8 cellular contexts compared by ENCODE assay signal in the genomic region with DNA sequence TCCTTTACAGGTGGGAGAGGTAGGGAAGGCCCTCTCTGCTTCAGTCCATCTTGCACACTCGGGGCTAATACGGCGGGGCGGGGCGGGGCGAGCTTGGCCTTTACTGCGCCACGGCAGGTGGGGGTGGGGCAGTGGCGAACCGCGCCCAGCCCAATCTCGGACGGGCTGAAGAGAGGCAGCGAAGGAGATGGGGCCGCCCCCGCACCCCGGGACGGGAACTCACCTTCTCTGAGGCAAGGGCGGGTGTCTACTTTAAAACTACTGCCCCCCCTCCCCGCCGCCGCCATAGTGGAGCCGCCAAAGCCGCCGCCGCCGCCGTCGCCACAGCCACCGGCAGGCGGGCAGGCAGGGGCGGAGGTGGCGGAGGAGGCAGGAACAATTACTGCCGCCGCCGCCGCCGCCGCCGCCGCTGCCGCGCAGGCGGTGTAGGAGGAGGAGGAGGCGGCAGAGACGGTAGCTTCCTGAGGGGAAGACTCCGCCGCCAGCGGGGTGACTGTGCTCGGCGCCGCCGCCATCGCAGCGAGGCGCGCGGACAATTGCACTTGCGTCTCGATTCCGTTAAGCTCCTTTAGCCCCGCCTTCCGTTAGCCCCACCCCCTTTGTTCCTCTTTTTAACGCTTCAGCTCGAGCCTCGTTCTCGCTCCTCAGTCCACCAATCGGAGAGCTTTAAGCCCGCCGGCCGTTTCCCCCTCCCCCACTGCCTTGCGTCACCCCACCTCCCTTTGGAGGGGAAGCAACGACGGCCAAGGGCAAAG. TPM values are rescaled to one million over a fixed set of nuclear protein-coding genes. Genes with fewer than 3 reads are reported as not detected.
DNase-seq lines count a peak whose midpoint lies in the region; ATAC-seq, FAIRE-seq and TF ChIP-seq lines count a peak whose summit lies in the region.

A gene (minus strand): TSS at position 534 of the 755 bp plus-strand sequence. CDS start 19 bp downstream, at position 515.

- H3K9me3 ChIP-seq in CD4-positive, CD25-positive, alpha-beta regulatory T cell (ENCODE audit: control insufficient read depth in 2 of 2, low read length in 2 of 2), result no peaks in the 10 kb centered on the region
- peaks cover 0 to 10% of the 10 kb centered on the region in 2 experiments; a peak in 2 of 4 replicates for H3K9me3 ChIP-seq in H1 (ENCODE audit: insufficient read depth in 2 of 2, low read depth in 1 of 2, low read length in 1 of 2)

- H3K4me3 Mint-ChIP-seq in CD4-positive, CD25-positive, alpha-beta regulatory T cell, result peak within 1 kb of the TSS; percentile 83 to 98 (median 86)

- no peak within 1 kb of the TSS for H2BK20ac ChIP-seq in H1 (ENCODE audit: low read length)

- H3K56ac ChIP-seq in H1 (replicated peaks; ENCODE audit: insufficient read length, low read depth, low read length) (no peak within 1 kb of the TSS), mesendoderm (ENCODE audit: low read length) (peak within 1 kb of the TSS; percentile 56)

- H3K36me3 ChIP-seq in CD4-positive, CD25-positive, alpha-beta regulatory T cell (ENCODE audit: control insufficient read depth, insufficient read depth, low read length), result no peaks in the 10 kb centered on the region
- no peaks in the 10 kb centered on the region; a peak in 1 of 8 replicates for H3K36me3 ChIP-seq in H1 (ENCODE audit: control insufficient read depth in 2 of 4, insufficient read depth in 4 of 4, low read length in 3 of 4)
- no peaks in the 10 kb centered on the region for H3K36me3 ChIP-seq in mesendoderm (ENCODE audit: control insufficient read depth, insufficient read depth, low read length)

- H3K4ac ChIP-seq in H1 (replicated peaks; ENCODE audit: insufficient read length, low read depth, low read length) (no peak within 1 kb of the TSS), mesendoderm (ENCODE audit: low read depth, low read length) (no peak within 1 kb of the TSS)

- H3K14ac ChIP-seq in H1 (ENCODE audit: insufficient read length), result no peak within 1 kb of the TSS

- H4K5ac ChIP-seq in H1 (ENCODE audit: insufficient read length, low read depth, low read length) (no peak within 1 kb of the TSS), mesendoderm (ENCODE audit: low read length) (no peak within 1 kb of the TSS)

- H3K9ac ChIP-seq in H1 (replicated peaks in 1 of 4; ENCODE audit: extremely low read depth in 1 of 4, low read depth in 3 of 4, low read length in 3 of 4) (peak within 1 kb of the TSS in 3 of 4 experiments; percentile 32 to 79 (median 66); a peak in 5 of 7 replicates), mesendoderm (ENCODE audit: low read length) (peak within 1 kb of the TSS; percentile 40)

- H2BK5ac ChIP-seq in H1 (ENCODE audit: low read depth, low read length) (no peak within 1 kb of the TSS; the same call in 1 of the 2 replicates), mesendoderm (ENCODE audit: low read length) (no peak within 1 kb of the TSS)

- H2BK120ac ChIP-seq in H1 (replicated peaks; ENCODE audit: low read depth, low read length) (no peak within 1 kb of the TSS), mesendoderm (ENCODE audit: low read depth, low read length) (no peak within 1 kb of the TSS)

- H3K23me2 ChIP-seq in H1 (ENCODE audit: low read depth, low read length), result 0 out of 2 replicates have a peak, but pooled peaks cover 2% of the 10 kb centered on the region

- no peak within 1 kb of the TSS for H2BK15ac ChIP-seq in H1 (ENCODE audit: low read length)
- no peak within 1 kb of the TSS for H2BK15ac ChIP-seq in mesendoderm (replicated peaks; ENCODE audit: low read depth)

- no peaks in the 10 kb centered on the region for H3K27me3 ChIP-seq in CD4-positive, CD25-positive, alpha-beta regulatory T cell (ENCODE audit: control insufficient read depth, insufficient read depth, low read length)
- peaks cover 0 to 9% (median under 1%) of the 10 kb centered on the region in 4 experiments; a peak in 2 of 7 replicates for H3K27me3 ChIP-seq in H1 (replicated peaks in 1 of 4; ENCODE audit: control insufficient read depth in 3 of 4, extremely low read depth in 1 of 4, insufficient read depth in 3 of 4, low read length in 3 of 4)
- no peaks in the 10 kb centered on the region for H3K27me3 ChIP-seq in mesendoderm (ENCODE audit: insufficient read depth, low read length, poor library complexity)

- H3K27me3 Mint-ChIP-seq in CD4-positive, CD25-positive, alpha-beta regulatory T cell, result peaks cover 5% of the 10 kb centered on the region

- peak; percentile 83 to 94 (median 88) for DNase-seq in CD4-positive, CD25-positive, alpha-beta regulatory T cell
- peak; percentile 95 for DNase-seq in NCI-H82 (lab: John Stamatoyannopoulos, UW)
- DNase-seq in activated CD8-positive, alpha-beta memory T cell treated with anti-CD3 and anti-CD28 coated beads for 1 hour (ENCODE audit: extremely low read depth in 1 of 2, low read depth in 1 of 2), result peak; percentile 83 to 87
- DNase-seq in H1 (ENCODE audit: low read depth in 1 of 2, low spot score in 2 of 2), result peak; percentile 77 to 82
- peak; percentile 95 for DNase-seq in mesendoderm
- DNase-seq in stimulated activated CD8-positive, alpha-beta memory T cell treated with anti-CD3 and anti-CD28 coated beads, Interleukin-12 subunit alpha, Interleukin-12 subunit beta, amount 100 ng/mL, for 4 hours (ENCODE audit: low read depth), result peak; percentile 81

- peak; percentile 82 to 87 for TF ChIP-seq POLR2A in H1 (IDR thresholded peaks at IDR 0.05; ENCODE audit: control extremely low read depth in 1 of 2, low read depth in 2 of 2, low read length in 2 of 2)

- CTCF ChIA-PET in H1 (lab: Charles Lee; ENCODE audit: partially characterized antibody), result no interaction called here

- TF ChIP-seq CTCF in H1 (IDR thresholded peaks at IDR 0.05; ENCODE audit: control extremely low read depth in 1 of 3, insufficient read depth in 1 of 3, low read depth in 1 of 3, low read length in 3 of 3), result no peak

- H4K91ac ChIP-seq in H1 (replicated peaks; ENCODE audit: insufficient read length, low read length), result no peak within 1 kb of the TSS

- H2AFZ ChIP-seq in H1 (ENCODE audit: low read length), result no peak within 1 kb of the TSS

- H3K23ac ChIP-seq in H1 (ENCODE audit: insufficient read length) (no peak within 1 kb of the TSS), mesendoderm (ENCODE audit: low read length) (no peak within 1 kb of the TSS)

- H3K79me2 ChIP-seq in H1 (ENCODE audit: control insufficient read depth in 1 of 2, insufficient read depth in 2 of 2, low read length in 2 of 2) (no peaks in the 10 kb centered on the region), mesendoderm (ENCODE audit: control insufficient read depth, insufficient read depth, low read length) (no peaks in the 10 kb centered on the region)

- H3K79me1 ChIP-seq in H1 (ENCODE audit: low read depth, low read length) (no peaks in the 10 kb centered on the region), mesendoderm (ENCODE audit: low read length) (no peaks in the 10 kb centered on the region)

- no peak within 1 kb of the TSS; the same call in 1 of the 2 replicates for H3K18ac ChIP-seq in H1 (ENCODE audit: extremely low read depth, low read length)
- H3K18ac ChIP-seq in mesendoderm (ENCODE audit: low read length), result no peak within 1 kb of the TSS

- no peak for FAIRE-seq in H1 (lab: Jason Lieb, UNC)

- H3K4me1 ChIP-seq in CD4-positive, CD25-positive, alpha-beta regulatory T cell (ENCODE audit: control insufficient read depth, insufficient read depth, low read length, poor library complexity, severe bottlenecking), result peaks cover 4% of the 10 kb centered on the region
- H3K4me1 ChIP-seq in H1 (replicated peaks in 1 of 4; ENCODE audit: control insufficient read depth in 3 of 4, insufficient read depth in 4 of 4, low read length in 3 of 4), result peaks cover 0 to 5% (median 0%) of the 10 kb centered on the region in 4 experiments; a peak in 1 of 7 replicates
- no peaks in the 10 kb centered on the region for H3K4me1 ChIP-seq in mesendoderm (ENCODE audit: control insufficient read depth, low read depth, low read length)

- peaks cover 5 to 22% (median 17%) of the 10 kb centered on the region in 4 donors for H3K4me1 Mint-ChIP-seq in CD4-positive, CD25-positive, alpha-beta regulatory T cell

- ATAC-seq in CD4-positive, CD25-positive, alpha-beta regulatory T cell (ENCODE audit: low read depth in 2 of 2), result peak; percentile 83 to 89
- ATAC-seq in GM19395 (IDR thresholded peaks at IDR 0.05; ENCODE audit: unreplicated experiment), result peak; percentile 93
- peak; percentile 89 for ATAC-seq in HG03565 (IDR thresholded peaks at IDR 0.05; ENCODE audit: unreplicated experiment)

- peak within 1 kb of the TSS; percentile 84 for H3K27ac ChIP-seq in CD4-positive, CD25-positive, alpha-beta regulatory T cell (ENCODE audit: insufficient read depth, low read length, poor library complexity, severe bottlenecking)
- peak within 1 kb of the TSS; percentile 58; the same call in 1 of the 2 replicates for H3K27ac ChIP-seq in H1 (ENCODE audit: low read depth, low read length)
- H3K27ac ChIP-seq in mesendoderm (ENCODE audit: low read depth, low read length), result peak within 1 kb of the TSS; percentile 73

- POLR2A ChIA-PET in H1 (lab: Charles Lee; ENCODE audit: partially characterized antibody), result interaction anchor here (0.7 to 1.9 kb wide), 8 partner anchors 8 to 314 kb away, joined by 3 to 10 read pairs (median 4); a partner anchor contains a TSS

- H4K8ac ChIP-seq in H1 (ENCODE audit: extremely low read depth, insufficient read depth, low read length), result peak within 1 kb of the TSS; percentile 68; the same call in 1 of the 2 replicates
- H4K8ac ChIP-seq in mesendoderm (ENCODE audit: low read depth, low read length), result no peak within 1 kb of the TSS

- H2AK5ac ChIP-seq in H1 (ENCODE audit: low read depth, low read length), result no peak within 1 kb of the TSS
- H2AK5ac ChIP-seq in mesendoderm (ENCODE audit: low read length), result no peak within 1 kb of the TSS

- peak within 1 kb of the TSS; percentile 90 to 99 (median 95) for H3K27ac Mint-ChIP-seq in CD4-positive, CD25-positive, alpha-beta regulatory T cell

- WGBS in H1 (ENCODE audit: extremely low coverage in 1 of 2, insufficient coverage in 1 of 2, insufficient read length in 1 of 2, insufficient replicate concordance in 2 of 2, low coverage in 1 of 2, low lambda C conversion rate in 2 of 2, missing lambda C conversion rate in 1 of 2), 2 experiments, result 5% methylated on average over 9 of the region's 74 CpGs; no CpG with 5 or more reads in 1 of the 2 experiments
- no CpG with 5 or more reads among the region's 74 CpGs for WGBS in mesendoderm (ENCODE audit: extremely low coverage, insufficient coverage, low lambda C conversion rate)

- H3K9me3 Mint-ChIP-seq in CD4-positive, CD25-positive, alpha-beta regulatory T cell, result no peaks in the 10 kb centered on the region

- no peak within 1 kb of the TSS for H2BK12ac ChIP-seq in H1 (ENCODE audit: low read depth, low read length)

- H3K36me3 Mint-ChIP-seq in CD4-positive, CD25-positive, alpha-beta regulatory T cell, result no peaks in the 10 kb centered on the region

- no peak for TF ChIP-seq RAD21 in H1 (IDR thresholded peaks at IDR 0.05 in 1 of 2, conservative IDR thresholded peaks at IDR 0.05 in 1 of 2; ENCODE audit: low read depth in 2 of 2, low read length in 2 of 2)

- peak within 1 kb of the TSS; percentile 83 for H3K4me3 ChIP-seq in CD4-positive, CD25-positive, alpha-beta regulatory T cell (ENCODE audit: low read depth, low read length)
- H3K4me3 ChIP-seq in H1 (ENCODE audit: extremely low read depth in 1 of 4, insufficient read depth in 2 of 4, low read depth in 3 of 4, low read length in 4 of 4) (peak within 1 kb of the TSS; percentile 39 to 77 (median 58)), mesendoderm (ENCODE audit: low read length) (no peak within 1 kb of the TSS)

- TF ChIP-seq EP300 in H1 (IDR thresholded peaks at IDR 0.05; ENCODE audit: borderline replicate concordance in 1 of 2, low read depth in 2 of 2, low read length in 2 of 2), result no peak

- H3K4me2 ChIP-seq in H1 (ENCODE audit: insufficient read depth in 1 of 2, low read depth in 2 of 2, low read length in 2 of 2), result peak within 1 kb of the TSS; percentile 56 to 69
- no peak within 1 kb of the TSS for H3K4me2 ChIP-seq in mesendoderm (ENCODE audit: low read length)

- H4K20me1 ChIP-seq in H1 (replicated peaks in 1 of 2; ENCODE audit: control insufficient read depth in 1 of 2, insufficient read depth in 2 of 2, low read length in 2 of 2), result no peaks in the 10 kb centered on the region

RNA-seq across cellular contexts. Expression of the gene that starts here (rescaled TPM):
- 14.8 TPM for total RNA-seq in CD4-positive, CD25-positive, alpha-beta regulatory T cell
- polyA plus RNA-seq in CD4-positive, CD25-positive, alpha-beta regulatory T cell, result 1 to 10 TPM; 1.0 to 2.3 (median 2.0) TPM
- total RNA-seq in H1 (2021; fragmentation: NEBNext Ultra II Directional; extraction: Animal tissue kit (Norgen Biotek cat#: 25700)), result 0.94 and 1.4 TPM in 2 replicates
- 0.83 and 1.3 TPM in 2 replicates for polyA plus RNA-seq in H1 (2011; rRNA removed)
- polyA plus RNA-seq in H1 (2011; cell fraction: cytosol; rRNA removed), result 2.2 TPM
- 2.2 TPM for polyA plus RNA-seq in H1 (2011; cell fraction: nucleus; rRNA removed)
- 0.63 to 1.5 TPM (median 0.97 TPM) in 4 replicates for polyA plus RNA-seq in H1 (2012, experiment 1 of 2)
- polyA plus RNA-seq in H1 (2012, experiment 2 of 2), result 0.04 TPM
- 3.8 TPM for polyA plus RNA-seq in H1 (2013, experiment 1 of 2)
- polyA plus RNA-seq in H1 (2013, experiment 2 of 2), result 2.9 TPM
- polyA minus RNA-seq in H1 (2011; rRNA and poly(A)+ RNA removed), result 1.1 and 1.2 TPM in 2 replicates
- 2.6 TPM for polyA minus RNA-seq in H1 (2011; cell fraction: cytosol; rRNA and poly(A)+ RNA removed)
- polyA minus RNA-seq in H1 (2011; cell fraction: nucleus; rRNA and poly(A)+ RNA removed), result 3.9 TPM
- 0.91 TPM for polyA plus RNA-seq in mesendoderm (2013, experiment 1 of 2)
- 0.94 TPM for polyA plus RNA-seq in mesendoderm (2013, experiment 2 of 2)
